8 cellular contexts compared by ENCODE assay signal in the genomic region with DNA sequence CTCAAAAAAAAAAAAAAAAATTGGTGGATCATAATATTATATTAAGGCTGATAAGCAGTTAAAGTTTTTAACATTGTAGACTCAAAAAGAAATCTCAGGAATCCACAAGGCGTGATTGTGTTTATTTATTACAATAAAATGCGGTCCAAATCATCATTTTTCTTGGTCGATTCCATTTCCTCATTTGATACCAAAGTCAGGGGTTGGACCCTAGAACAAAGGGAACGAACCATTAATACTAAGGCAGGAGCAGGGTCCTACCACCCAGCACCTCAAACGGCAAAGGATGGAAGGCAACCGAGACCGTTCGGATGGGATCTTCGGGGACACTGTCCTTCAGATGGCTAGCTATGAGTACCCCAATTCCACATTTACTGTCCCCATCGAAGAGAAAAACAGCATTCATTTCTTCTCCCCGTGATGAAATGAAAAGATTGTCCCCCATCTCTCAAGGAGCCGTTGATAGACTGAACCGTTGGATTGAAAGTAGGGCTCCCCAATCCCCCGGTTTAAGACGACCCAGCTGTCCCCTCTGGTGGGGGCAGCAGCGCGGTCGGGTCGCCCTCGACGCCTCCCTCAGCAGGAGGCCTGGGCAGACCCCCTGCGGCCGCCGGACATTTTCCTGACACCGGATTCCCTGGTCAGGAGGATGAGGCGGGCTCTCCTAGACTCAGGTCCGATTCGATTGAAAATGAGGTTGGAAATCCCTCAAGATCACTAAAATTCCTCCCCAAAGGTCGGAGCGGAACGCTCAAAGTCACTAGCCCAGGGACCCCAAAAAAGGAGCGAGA. TPM values are rescaled to one million over a fixed set of nuclear protein-coding genes. Genes with fewer than 3 reads are reported as not detected.
A peak's percentile ranks its signal among the peaks of the same experiment; 100 is the strongest.
DNase-seq lines count a peak whose midpoint lies in the region; ATAC-seq and TF ChIP-seq lines count a peak whose summit lies in the region.

No MANE protein-coding gene starts in this region.

- 49% methylated on average over 19 of the region's 32 CpGs for WGBS in right lobe of liver (ENCODE audit: insufficient coverage, low coverage, low lambda C conversion rate, missing lambda C conversion rate)
- 39% methylated on average over 32 of the region's 32 CpGs for WGBS in thymus

- H3K27me3 ChIP-seq in HUES48 (ENCODE audit: control insufficient read depth, insufficient read depth, low read length), result no peaks in the 10 kb centered on the region
- H3K27me3 ChIP-seq in brain microvascular endothelial cell (replicated peaks), result no peaks in the 10 kb centered on the region
- H3K27me3 ChIP-seq in right lobe of liver, result no peaks in the 10 kb centered on the region
- H3K27me3 ChIP-seq in thymus (ENCODE audit: control insufficient read depth, insufficient read depth), result no peaks in the 10 kb centered on the region

- TF ChIP-seq CTCF in GM12865 (IDR thresholded peaks at IDR 0.05; ENCODE audit: insufficient read depth, low read depth, low read length, missing control alignments) (no peak), brain microvascular endothelial cell (IDR thresholded peaks at IDR 0.05; ENCODE audit: low read depth, low read length, missing control alignments) (no peak), right lobe of liver (IDR thresholded peaks at IDR 0.05) (no peak)

- DNase-seq in GM12865 (ENCODE audit: low read depth) (peak; percentile 26), brain microvascular endothelial cell (no peak), right lobe of liver (peak in 2 of 3 donors; percentile 21 to 48), DMS 273 treated with DMSO at 0.1 percent for 48 hours (lab: John Stamatoyannopoulos, UW) (no peak), COLO829 (ENCODE audit: low spot score) (no peak)

- H3K27ac ChIP-seq in HUES48 (ENCODE audit: low read depth, low read length) (peak overlapping the region; percentile 89), brain microvascular endothelial cell (no peak overlapping the region), right lobe of liver (no peak overlapping the region), thymus (ENCODE audit: low read depth) (no peak overlapping the region)

- H3K9me3 ChIP-seq in HUES48 (ENCODE audit: control insufficient read depth, insufficient read depth, low read length) (no peaks in the 10 kb centered on the region), right lobe of liver (no peaks in the 10 kb centered on the region), thymus (ENCODE audit: control insufficient read depth) (no peaks in the 10 kb centered on the region)

- no peak for TF ChIP-seq POLR2A in right lobe of liver (IDR thresholded peaks at IDR 0.05)

- H3K4me3 ChIP-seq in GM12865 (ENCODE audit: low read depth, low read length) (peak overlapping the region; percentile 80), HUES48 (ENCODE audit: low read depth, low read length) (peak overlapping the region; percentile 90), brain microvascular endothelial cell (ENCODE audit: low read depth, low read length) (peak overlapping the region; percentile 70), right lobe of liver (peak overlapping the region; percentile 43 to 60 (median 57)), thymus (ENCODE audit: low read length) (peak overlapping the region; percentile 83)

- H3K36me3 ChIP-seq in HUES48 (ENCODE audit: control insufficient read depth, insufficient read depth, low read length) (no peaks in the 10 kb centered on the region), brain microvascular endothelial cell (replicated peaks) (no peaks in the 10 kb centered on the region), right lobe of liver (no peaks in the 10 kb centered on the region), thymus (ENCODE audit: control insufficient read depth, insufficient read depth) (no peaks in the 10 kb centered on the region)

- peak in 1 of 4 donors; percentile 2 for ATAC-seq in right lobe of liver
- ATAC-seq in GM18867 (IDR thresholded peaks at IDR 0.05; ENCODE audit: unreplicated experiment), result no peak

- in situ Hi-C loops in brain microvascular endothelial cell (cut with HindIII; ENCODE audit: low pct_ligation_motif_present, low sequenced_read_pairs), result no loop called here

- peak overlapping the region; percentile 93 for H3K9ac ChIP-seq in HUES48 (ENCODE audit: low read depth, low read length)

- peaks cover 21% of the 10 kb centered on the region for H3K4me1 ChIP-seq in HUES48 (ENCODE audit: control insufficient read depth, insufficient read depth, low read length)
- H3K4me1 ChIP-seq in right lobe of liver, result peaks cover 0 to 4% (median 0%) of the 10 kb centered on the region in 4 donors
- H3K4me1 ChIP-seq in thymus (ENCODE audit: control insufficient read depth, insufficient read depth, low read length), result peaks cover 7% of the 10 kb centered on the region

- intact Hi-C loops in right lobe of liver (cut with DNase I), result no loop called here

RNA-seq across cellular contexts. Expression of gene DMC1, which starts 0.6 kb away (rescaled TPM):
- under 1 TPM in 1 of 6 experiments, not detected in 5; 0.55 TPM for total RNA-seq in right lobe of liver
- polyA plus RNA-seq in thymus, result 0.30 TPM

Comparison
In these comparisons a context has a peak if more than half of its experiments do, and no peak if none do; other contexts are left out.
1. DNase-seq: peak in GM12865 (single experiment) and right lobe of liver (2 of 3); none in brain microvascular endothelial cell (single experiment), DMS 273 treated with DMSO at 0.1 percent for 48 hours (single experiment) and COLO829 (single experiment).
2. Peak in every context shown above with its lines, with median percentiles within 50 percentile points of each other: H3K4me3 ChIP-seq.